In the genomic region with DNA sequence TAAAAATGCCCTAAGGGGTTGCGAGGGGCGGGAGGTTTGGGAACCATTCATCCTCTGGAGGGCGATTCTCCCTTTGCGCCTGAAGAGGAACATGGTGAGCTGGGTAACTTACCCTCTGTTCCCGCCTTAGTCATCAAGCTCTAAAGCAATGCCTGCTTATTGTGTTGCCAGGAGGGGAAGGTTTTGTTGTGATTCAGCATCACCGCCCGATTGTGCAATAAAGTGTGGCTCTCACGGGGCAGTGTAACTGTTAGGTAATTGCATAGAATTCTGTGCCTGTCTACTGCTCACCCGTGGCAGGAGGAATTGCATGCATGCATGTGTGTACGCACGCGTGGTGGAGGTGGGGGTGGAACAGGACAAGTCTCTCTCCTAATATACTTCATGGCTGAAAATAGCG, we compare ENCODE assay signal across 12 cellular contexts.
DNase-seq lines count a peak whose midpoint lies in the region; ATAC-seq and TF ChIP-seq lines count a peak whose summit lies in the region.
"Had no signal": no experiment of that assay in that cellular context is flagged by ENCODE, and none has a peak within 500 bp of the region (broad histone marks: within the 10 kb centered on the region; RNA-seq: fewer than 3 reads in every experiment).

No MANE protein-coding gene starts in this region.

- H3K4me2 ChIP-seq in osteoblast (ENCODE audit: insufficient read depth, low read length), result no peak overlapping the region

- H3K4me3 Mint-ChIP-seq in activated naive CD8-positive, alpha-beta T cell treated with anti-CD3 and anti-CD28 coated beads, Interleukin-2, amount 50 U/mL, for 24 hours, result no peak overlapping the region
- H3K4me3 Mint-ChIP-seq: activated naive CD8-positive, alpha-beta T cell; mesothelial cell of epicardium had no signal

- DNase-seq in GM03348 (ENCODE audit: low spot score), result peak; percentile 60
- DNase-seq in NOMO-1 (lab: John Stamatoyannopoulos, UW; ENCODE audit: unreplicated experiment in 2 of 2), result peak; percentile 96 to 98
- peak; percentile 99 for DNase-seq in epithelial cell of esophagus (ENCODE audit: low read depth)
- peak; percentile 96 for DNase-seq in osteoblast (ENCODE audit: insufficient read length, low spot score, missing footprints)
- DNase-seq in NCI-H1436 (lab: John Stamatoyannopoulos, UW), result no peak
- DNase-seq in activated naive CD8-positive, alpha-beta T cell treated with anti-CD3 and anti-CD28 coated beads, Interleukin-2, amount 50 U/mL, for 24 hours, result no peak
- DNase-seq in D341Med (ENCODE audit: low spot score), result no peak
- DNase-seq: erythroblast; stimulated activated naive CD4-positive, alpha-beta T cell had no signal

- no peak for ATAC-seq in GM18520 (IDR thresholded peaks at IDR 0.05; ENCODE audit: unreplicated experiment)
- ATAC-seq in activated naive CD8-positive, alpha-beta T cell treated with anti-CD3 and anti-CD28 coated beads, Interleukin-2, amount 50 U/mL, for 24 hours, result no peak

- TF ChIP-seq CTCF in epithelial cell of esophagus (IDR thresholded peaks at IDR 0.05; ENCODE audit: insufficient read depth, low read depth, low read length, missing control alignments) (peak; percentile 32), osteoblast (IDR thresholded peaks at IDR 0.05; ENCODE audit: extremely low read depth, low read depth, low read length) (peak; percentile 21)

- peaks cover 7% of the 10 kb centered on the region for H3K4me1 ChIP-seq in osteoblast (ENCODE audit: insufficient read depth, low read length)

- H3K36me3 ChIP-seq in osteoblast (ENCODE audit: insufficient read depth, low read length), result no peaks in the 10 kb centered on the region

- H3K9me3 Mint-ChIP-seq in activated naive CD8-positive, alpha-beta T cell treated with anti-CD3 and anti-CD28 coated beads, Interleukin-2, amount 50 U/mL, for 24 hours, result no peaks in the 10 kb centered on the region
- H3K9me3 Mint-ChIP-seq: mesothelial cell of epicardium had no signal

- peak overlapping the region; percentile 18 for H2AFZ ChIP-seq in osteoblast (ENCODE audit: low read length)

- H4K20me1 ChIP-seq in osteoblast (ENCODE audit: insufficient read depth, low read length), result no peaks in the 10 kb centered on the region

- no peaks in the 10 kb centered on the region for H3K79me2 ChIP-seq in osteoblast (ENCODE audit: insufficient read depth, low read length)

- H3K27ac Mint-ChIP-seq in activated naive CD8-positive, alpha-beta T cell treated with anti-CD3 and anti-CD28 coated beads, Interleukin-2, amount 50 U/mL, for 24 hours, result no peak overlapping the region
- H3K27ac Mint-ChIP-seq: activated naive CD8-positive, alpha-beta T cell; mesothelial cell of epicardium had no signal

- no peaks in the 10 kb centered on the region for H3K27me3 ChIP-seq in osteoblast (ENCODE audit: insufficient read depth, low read length)

- no peaks in the 10 kb centered on the region for H3K27me3 Mint-ChIP-seq in activated naive CD8-positive, alpha-beta T cell treated with anti-CD3 and anti-CD28 coated beads, Interleukin-2, amount 50 U/mL, for 24 hours
- H3K27me3 Mint-ChIP-seq: activated naive CD8-positive, alpha-beta T cell had no signal

- no peak overlapping the region for H3K4me3 ChIP-seq in epithelial cell of esophagus (ENCODE audit: low read length)
- no peak overlapping the region for H3K4me3 ChIP-seq in osteoblast (ENCODE audit: insufficient read depth, low read length)

- H3K9me3 ChIP-seq in osteoblast (ENCODE audit: low read depth, low read length), result no peaks in the 10 kb centered on the region

- H3K27ac ChIP-seq in osteoblast (ENCODE audit: low read depth, low read length), result peak overlapping the region; percentile 32

- H3K4me1 Mint-ChIP-seq in activated naive CD8-positive, alpha-beta T cell treated with anti-CD3 and anti-CD28 coated beads, Interleukin-2, amount 50 U/mL, for 24 hours, result no peaks in the 10 kb centered on the region
- H3K4me1 Mint-ChIP-seq: mesothelial cell of epicardium had no signal

- no peaks in the 10 kb centered on the region for H3K36me3 Mint-ChIP-seq in activated naive CD8-positive, alpha-beta T cell treated with anti-CD3 and anti-CD28 coated beads, Interleukin-2, amount 50 U/mL, for 24 hours (ENCODE audit: low read depth)
- H3K36me3 Mint-ChIP-seq: activated naive CD8-positive, alpha-beta T cell; mesothelial cell of epicardium had no signal

Comparison
In these comparisons a context has a peak if more than half of its experiments do, and no peak if none do; other contexts are left out.
1. DNase-seq: peak in GM03348 (single experiment), NOMO-1 (2 of 2), epithelial cell of esophagus (single experiment) and osteoblast (single experiment); none in NCI-H1436 (single experiment), activated naive CD8-positive, alpha-beta T cell treated with anti-CD3 and anti-CD28 coated beads, Interleukin-2, amount 50 U/mL, for 24 hours (single experiment) and D341Med (single experiment).